Comparison of ENCODE assay signal across 14 cellular contexts in genomic region chr1:33332357-33332789, GRCh38. TPM values are rescaled to one million over a fixed set of nuclear protein-coding genes. Genes with fewer than 3 reads are reported as not detected.
DNase-seq lines count a peak whose midpoint lies in the region; ATAC-seq and TF ChIP-seq lines count a peak whose summit lies in the region.
"Had no signal": no experiment of that assay in that cellular context is flagged by ENCODE, and none has a peak within 500 bp of the region (broad histone marks: within the 10 kb centered on the region; RNA-seq: fewer than 3 reads in every experiment).

No MANE protein-coding gene starts in this region.

- peaks cover 77% of the 10 kb centered on the region for H3K36me3 ChIP-seq in brain microvascular endothelial cell (replicated peaks)

- ATAC-seq in HG03571 (IDR thresholded peaks at IDR 0.05; ENCODE audit: unreplicated experiment) = no peak
- no peak for ATAC-seq in GM19351 (IDR thresholded peaks at IDR 0.05; ENCODE audit: unreplicated experiment)
- ATAC-seq: activated CD4-positive, alpha-beta T cell treated with anti-CD3 and anti-CD28 coated beads for 36 hours; GM12878 had no signal

- H3K27ac ChIP-seq in brain microvascular endothelial cell (peak overlapping the region; percentile 36), layer of hippocampus (ENCODE audit: low read depth, low read length) (peak overlapping the region; percentile 58), skin epidermis (peak overlapping the region in 13 of 21 experiments; percentile 10 to 81 (median 60))

- intact Hi-C loops in head of caudate nucleus (cut with DNase I) = no loop called here

- TF ChIP-seq CTCF in brain microvascular endothelial cell (IDR thresholded peaks at IDR 0.05; ENCODE audit: low read depth, low read length, missing control alignments) = no peak

- DNase-seq in LHCN-M2 (ENCODE audit: low read depth) = peak; percentile 66
- DNase-seq in brain microvascular endothelial cell = no peak
- no peak for DNase-seq in head of caudate nucleus
- no peak for DNase-seq in NCI-H146 (lab: John Stamatoyannopoulos, UW)
- DNase-seq: activated CD4-positive, alpha-beta T cell treated with anti-CD3 and anti-CD28 coated beads for 36 hours; activated naive CD4-positive, alpha-beta T cell treated with anti-CD3 and anti-CD28 coated beads for 36 hours; NCI-H2081 treated with DMSO at 0.1 percent for 48 hours; stimulated activated CD4-positive, alpha-beta T cell treated with anti-CD3 and anti-CD28 coated beads, Interleukin-1b, Interleukin-23, amount 100 ng/mL, for 48 hours had no signal

- in situ Hi-C loops in brain microvascular endothelial cell (cut with HindIII; ENCODE audit: low pct_ligation_motif_present, low sequenced_read_pairs) = no loop called here

- H3K27me3 ChIP-seq in brain microvascular endothelial cell (replicated peaks) = no peaks in the 10 kb centered on the region
- H3K27me3 ChIP-seq in layer of hippocampus (ENCODE audit: control insufficient read depth, insufficient read depth, low read length) = no peaks in the 10 kb centered on the region

- no peak overlapping the region for H3K4me3 ChIP-seq in brain microvascular endothelial cell (ENCODE audit: low read depth, low read length)
- H3K4me3 ChIP-seq in skin epidermis = no peak overlapping the region
- H3K4me3 ChIP-seq: GM12878 had no signal

RNA-seq across cellular contexts. Expression of gene A3GALT2, which starts 11.5 kb away (rescaled TPM):
- 0.51 TPM in 1 of 2 replicates, not detected in the other for total RNA-seq in LHCN-M2 (2014; rRNA removed)
- not detected for polyA plus RNA-seq in LHCN-M2 (2012)
- total RNA-seq: activated CD4-positive, alpha-beta T cell treated with anti-CD3 and anti-CD28 coated beads for 36 hours; activated naive CD4-positive, alpha-beta T cell treated with anti-CD3 and anti-CD28 coated beads for 36 hours; GM12878; urinary bladder had no signal
- polyA plus RNA-seq: GM12878, urinary bladder had no signal
